Comparison of ENCODE assay signal across 13 cellular contexts in the genomic region with DNA sequence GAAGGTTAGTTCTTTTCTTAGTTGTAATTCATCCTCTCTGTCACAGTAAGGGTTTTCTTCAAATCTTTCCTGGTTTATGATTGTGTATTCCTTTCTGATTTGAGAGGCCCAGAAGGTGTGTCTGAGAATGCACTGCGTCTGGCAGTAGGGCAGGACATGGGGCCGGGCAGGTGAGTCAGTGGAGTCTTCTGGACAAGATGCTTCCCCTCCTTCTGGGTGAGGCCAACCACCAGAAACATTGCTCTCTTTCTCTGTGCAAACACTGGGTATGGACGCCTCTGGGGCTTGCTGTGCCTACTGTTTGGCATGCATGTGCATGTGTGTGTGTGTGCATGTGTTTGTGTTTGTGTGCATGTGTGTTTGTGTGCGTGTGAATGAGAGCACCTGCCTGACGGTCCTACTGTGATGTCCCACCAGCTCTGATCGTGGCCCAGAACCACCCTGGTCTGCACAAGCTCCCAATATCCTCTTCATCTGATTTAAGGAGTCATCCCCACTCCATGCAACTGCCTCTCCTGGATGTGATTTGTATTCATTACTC.
DNase-seq lines count a peak whose midpoint lies in the region; ATAC-seq and TF ChIP-seq lines count a peak whose summit lies in the region.
"Had no signal": no experiment of that assay in that cellular context is flagged by ENCODE, and none has a peak within 500 bp of the region (broad histone marks: within the 10 kb centered on the region; RNA-seq: fewer than 3 reads in every experiment).

No MANE protein-coding gene starts in this region.

- ATAC-seq in PC-3 (peak; percentile 86), left colon (peak; percentile 99)

- peaks cover 45% of the 10 kb centered on the region for H3K9me3 Mint-ChIP-seq in dendritic cell treated with granulocyte-macrophage colony-stimulating factor and Interleukin-4, amounts not matched to agents 40 ng/mL and 50 ng/mL, for 4 days

- H2BK12ac ChIP-seq in trophoblast cell (ENCODE audit: low read length) (no peak overlapping the region), mesenchymal stem cell (ENCODE audit: low read length in 2 of 2) (no peak overlapping the region)

- H3K9ac ChIP-seq in PC-3 (ENCODE audit: low read length) (no peak overlapping the region), trophoblast cell (ENCODE audit: low read length) (no peak overlapping the region), mesenchymal stem cell (ENCODE audit: low read length) (no peak overlapping the region)

- no peak overlapping the region for H3K4ac ChIP-seq in trophoblast cell (ENCODE audit: low read depth, low read length)
- H3K4ac ChIP-seq in mesenchymal stem cell (ENCODE audit: low read depth in 1 of 2, low read length in 2 of 2) = no peak overlapping the region

- H2AK5ac ChIP-seq in trophoblast cell (ENCODE audit: low read length) = no peak overlapping the region
- no peak overlapping the region for H2AK5ac ChIP-seq in mesenchymal stem cell (ENCODE audit: low read length, severe bottlenecking)

- TF ChIP-seq CTCF in PC-3 (conservative IDR thresholded peaks at IDR 0.05; ENCODE audit: low read depth, low read length) = no peak

- no peak overlapping the region for H3K27ac ChIP-seq in PC-3 (ENCODE audit: low read length)
- H3K27ac ChIP-seq in trophoblast cell (ENCODE audit: low read depth, low read length) = no peak overlapping the region
- no peak overlapping the region for H3K27ac ChIP-seq in mesenchymal stem cell (ENCODE audit: low read length, poor library complexity, severe bottlenecking)

- H3K4me1 ChIP-seq in PC-3 (ENCODE audit: insufficient read depth, low read length) = peaks cover 18% of the 10 kb centered on the region
- peaks cover 7 to 9% of the 10 kb centered on the region in 2 experiments for H3K4me1 ChIP-seq in trophoblast cell (ENCODE audit: control insufficient read depth in 1 of 2, insufficient read depth in 2 of 2, low read length in 2 of 2)
- peaks cover 2% of the 10 kb centered on the region for H3K4me1 ChIP-seq in mesenchymal stem cell (ENCODE audit: control insufficient read depth, insufficient read depth, low read depth, low read length)

- no peaks in the 10 kb centered on the region; the same call in 1 of the 2 replicates for H3K36me3 ChIP-seq in PC-3 (ENCODE audit: low read depth, low read length)
- H3K36me3 ChIP-seq in trophoblast cell (ENCODE audit: control insufficient read depth in 1 of 2, insufficient read depth in 2 of 2, low read length in 2 of 2) = no peaks in the 10 kb centered on the region
- H3K36me3 ChIP-seq in mesenchymal stem cell (ENCODE audit: control insufficient read depth in 1 of 2, insufficient read depth in 2 of 2, low read depth in 1 of 2, low read length in 2 of 2) = no peaks in the 10 kb centered on the region

- no CpG with 5 or more reads among the region's 6 CpGs for WGBS in trophoblast cell (ENCODE audit: extremely low coverage, insufficient coverage, insufficient read length)
- 86% methylated on average over 2 of the region's 6 CpGs for WGBS in mesenchymal stem cell

- H3F3A ChIP-seq in PC-3 (ENCODE audit: low read length, unreplicated experiment) = no peaks in the 10 kb centered on the region

- peaks cover 15% of the 10 kb centered on the region for H3K36me3 Mint-ChIP-seq in dendritic cell treated with granulocyte-macrophage colony-stimulating factor and Interleukin-4, amounts not matched to agents 40 ng/mL and 50 ng/mL, for 4 days (ENCODE audit: low read depth)

- CTCF ChIA-PET in PC-3 (lab: Charles Lee) = no interaction called here

- no peaks in the 10 kb centered on the region for H3K27me3 Mint-ChIP-seq in dendritic cell treated with granulocyte-macrophage colony-stimulating factor and Interleukin-4, amounts not matched to agents 40 ng/mL and 50 ng/mL, for 4 days

- peaks cover 42% of the 10 kb centered on the region for H3K4me1 Mint-ChIP-seq in dendritic cell treated with granulocyte-macrophage colony-stimulating factor and Interleukin-4, amounts not matched to agents 40 ng/mL and 50 ng/mL, for 4 days (ENCODE audit: low read depth)

- H2BK15ac ChIP-seq in mesenchymal stem cell (ENCODE audit: low read depth, poor library complexity, severe bottlenecking) = no peak overlapping the region

- no peaks in the 10 kb centered on the region for H3K9me2 ChIP-seq in PC-3 (replicated peaks; ENCODE audit: low read length)

- no peak overlapping the region for H4K91ac ChIP-seq in trophoblast cell (ENCODE audit: low read depth, low read length)
- H4K91ac ChIP-seq in mesenchymal stem cell (ENCODE audit: low read length) = no peak overlapping the region

- no peak overlapping the region for H3K4me3 Mint-ChIP-seq in dendritic cell treated with granulocyte-macrophage colony-stimulating factor and Interleukin-4, amounts not matched to agents 40 ng/mL and 50 ng/mL, for 4 days

- H3K79me1 ChIP-seq in trophoblast cell (ENCODE audit: low read length) (peaks cover 6% of the 10 kb centered on the region), mesenchymal stem cell (replicated peaks; ENCODE audit: low read length, poor library complexity, severe bottlenecking) (no peaks in the 10 kb centered on the region)

- no peak overlapping the region for H2BK5ac ChIP-seq in trophoblast cell (ENCODE audit: low read depth, low read length, poor library complexity)
- no peak overlapping the region for H2BK5ac ChIP-seq in mesenchymal stem cell (ENCODE audit: low read depth, low read length, poor library complexity, severe bottlenecking)

- peak overlapping the region; percentile 58 for H3K27ac Mint-ChIP-seq in dendritic cell treated with granulocyte-macrophage colony-stimulating factor and Interleukin-4, amounts not matched to agents 40 ng/mL and 50 ng/mL, for 4 days

- no peaks in the 10 kb centered on the region for H3K27me3 ChIP-seq in PC-3 (ENCODE audit: low read length)
- no peaks in the 10 kb centered on the region for H3K27me3 ChIP-seq in trophoblast cell (ENCODE audit: insufficient read depth, low read length)
- H3K27me3 ChIP-seq in mesenchymal stem cell (ENCODE audit: control insufficient read depth in 1 of 2, insufficient read depth in 1 of 2, low read length in 2 of 2) = no peaks in the 10 kb centered on the region

- no peak overlapping the region for H2AFZ ChIP-seq in PC-3 (ENCODE audit: low read length)
- no peak overlapping the region for H2AFZ ChIP-seq in trophoblast cell (ENCODE audit: insufficient read depth, low read length, poor library complexity)
- no peak overlapping the region for H2AFZ ChIP-seq in mesenchymal stem cell (ENCODE audit: low read depth, low read length)

- BruUV-seq in PC-3 (replicated peaks; lab: Mats Ljungman, UMichigan) = no TSS peak

- no peaks in the 10 kb centered on the region for H3K79me2 ChIP-seq in PC-3 (ENCODE audit: low read length)
- no peaks in the 10 kb centered on the region for H3K79me2 ChIP-seq in trophoblast cell (ENCODE audit: control insufficient read depth, insufficient read depth, low read length, poor library complexity)

- intact Hi-C loops in PC-3 (cut with micrococcal nuclease) (no loop called here), left colon (cut with DNase I, micrococcal nuclease) (no loop called here)
- intact Hi-C loops in dendritic cell treated with granulocyte-macrophage colony-stimulating factor and Interleukin-4, amounts not matched to agents 40 ng/mL and 50 ng/mL, for 4 days (cut with micrococcal nuclease) = no loop called here

- H3K4me2 ChIP-seq in PC-3 (ENCODE audit: low read length) = no peak overlapping the region
- no peak overlapping the region for H3K4me2 ChIP-seq in trophoblast cell (ENCODE audit: low read length)
- H3K4me2 ChIP-seq in mesenchymal stem cell (ENCODE audit: low read length, poor library complexity, severe bottlenecking) = no peak overlapping the region

- no peak overlapping the region for H2BK120ac ChIP-seq in trophoblast cell (ENCODE audit: insufficient read depth, low read length, poor library complexity)
- no peak overlapping the region for H2BK120ac ChIP-seq in mesenchymal stem cell (ENCODE audit: low read depth, low read length)

- H3K18ac ChIP-seq in trophoblast cell (ENCODE audit: low read length) (no peak overlapping the region), mesenchymal stem cell (ENCODE audit: low read depth in 1 of 2, low read length in 2 of 2) (no peak overlapping the region)

- H4K20me1 ChIP-seq in PC-3 (ENCODE audit: low read length) = no peaks in the 10 kb centered on the region

- H3K9me3 ChIP-seq in PC-3 (ENCODE audit: low read length) (peaks cover 14% of the 10 kb centered on the region), trophoblast cell (ENCODE audit: insufficient read depth, low read depth, low read length) (peaks cover 5% of the 10 kb centered on the region), mesenchymal stem cell (ENCODE audit: control insufficient read depth, low read length) (peaks cover 38% of the 10 kb centered on the region)

- H4K12ac ChIP-seq in trophoblast cell (ENCODE audit: low read depth, low read length) = no peak overlapping the region

- no peak overlapping the region for H3K4me3 ChIP-seq in PC-3 (ENCODE audit: low read length)
- no peak overlapping the region for H3K4me3 ChIP-seq in trophoblast cell (ENCODE audit: low read depth, low read length)
- no peak overlapping the region for H3K4me3 ChIP-seq in mesenchymal stem cell (ENCODE audit: insufficient read depth in 1 of 2, low read depth in 1 of 2, low read length in 2 of 2)

- POLR2A ChIA-PET in PC-3 (lab: Charles Lee; ENCODE audit: unreplicated experiment) = no interaction called here

- H4K8ac ChIP-seq in trophoblast cell (ENCODE audit: low read depth, low read length) (no peak overlapping the region), mesenchymal stem cell (ENCODE audit: low read length) (no peak overlapping the region)

- no peak overlapping the region for H3K23ac ChIP-seq in trophoblast cell (ENCODE audit: low read length)
- no peak overlapping the region for H3K23ac ChIP-seq in mesenchymal stem cell (ENCODE audit: low read length in 2 of 2)

- DNase-seq in PC-3 = peak; percentile 57
- DNase-seq in left colon = peak; percentile 32 to 68
- DNase-seq in ureter (ENCODE audit: low spot score) = peak; percentile 74
- DNase-seq in trophoblast cell = no peak
- no peak for DNase-seq in mesenchymal stem cell
- DNase-seq in NCI-H2029 treated with DMSO at 0.1 percent for 48 hours (lab: John Stamatoyannopoulos, UW) = no peak
- DNase-seq: GF-D8, GOT3, Karpas-422, NCI-H187 treated with DMSO at 0.1 percent for 48 hours, NCI-H2171, NCI-H510A had no signal

- H3K14ac ChIP-seq in trophoblast cell (ENCODE audit: low read length) (no peak overlapping the region), mesenchymal stem cell (ENCODE audit: low read length in 2 of 2) (no peak overlapping the region)

Comparison
In these comparisons a context has a peak if more than half of its experiments do, and no peak if none do; other contexts are left out.
1. DNase-seq: peak in PC-3 (single experiment), left colon (2 of 2) and ureter (single experiment); none in trophoblast cell (0 of 2), mesenchymal stem cell (single experiment) and NCI-H2029 treated with DMSO at 0.1 percent for 48 hours (single experiment).